Comparison of ENCODE assay signal across 27 cellular contexts in the genomic region with DNA sequence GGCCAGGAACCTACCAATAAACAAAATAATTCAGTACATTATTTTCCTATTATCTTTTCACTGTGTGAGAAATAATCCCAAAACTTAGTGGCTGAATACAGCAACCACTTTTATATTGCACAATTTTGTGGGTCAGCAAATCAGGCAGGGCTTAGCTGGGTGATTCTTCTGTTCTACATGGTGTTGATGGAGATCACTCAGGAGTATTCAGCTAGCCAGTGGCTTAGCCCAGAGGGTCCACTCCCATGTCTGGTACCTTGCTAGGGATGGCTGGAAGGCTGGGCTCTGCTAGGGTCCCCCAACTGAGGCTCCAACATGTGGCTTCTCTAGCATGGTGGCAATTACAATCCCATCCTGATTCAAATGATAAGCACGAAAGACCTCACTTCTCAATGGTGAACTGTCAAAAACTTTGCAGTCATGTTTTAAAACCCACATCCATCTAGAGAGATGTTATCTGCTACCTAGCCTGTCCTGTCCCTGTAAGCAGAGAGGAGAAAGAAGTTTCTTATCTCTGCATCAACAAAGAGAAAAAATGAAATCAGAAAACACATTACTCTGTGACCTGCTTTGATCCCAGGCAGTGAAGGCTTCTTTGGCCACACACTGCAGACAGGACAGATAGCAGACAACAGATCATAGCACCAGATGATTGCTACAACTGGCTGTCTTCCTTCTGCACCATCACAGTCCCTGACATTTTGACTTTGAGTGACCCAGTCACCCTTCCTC. TPM values are rescaled to one million over a fixed set of nuclear protein-coding genes. Genes with fewer than 3 reads are reported as not detected.
"Had no signal": no experiment of that assay in that cellular context is flagged by ENCODE, and none has a peak within 500 bp of the region (broad histone marks: within the 10 kb centered on the region; RNA-seq: fewer than 3 reads in every experiment).

No MANE protein-coding gene starts in this region.

- H3K4me3 ChIP-seq: breast epithelium, SJCRH30 had no signal

- DNase-seq: activated CD4-positive, alpha-beta T cell treated with anti-CD3 and anti-CD28 coated beads for 4 hours; activated CD8-positive, alpha-beta memory T cell treated with anti-CD3 and anti-CD28 coated beads, Interleukin-2, amount 50 U/mL, for 4 hours; activated CD8-positive, alpha-beta T cell treated with anti-CD3 and anti-CD28 coated beads for 36 hours; activated naive CD4-positive, alpha-beta T cell treated with anti-CD3 and anti-CD28 coated beads, Interleukin-2, amount 50 U/mL, for 16 hours; activated naive CD8-positive, alpha-beta T cell treated with anti-CD3 and anti-CD28 coated beads, Interleukin-2, amount 10 ng/mL, durations not matched to agents 7 days and 5 days; activated T-cell treated with anti-CD3 and anti-CD28 coated beads, Interleukin-2, amount 50 U/mL, for 72 hours; aorta; central memory CD4-positive, alpha-beta T cell; NCI-H1092 treated with DMSO at 0.1 percent for 48 hours; NCI-H1417 treated with DMSO at 0.1 percent for 48 hours; NCI-H1694; NCI-H2029; NCI-H510A treated with DMSO at 0.1 percent for 48 hours; NCI-H69; NK-92 treated with Interleukin-12 subunit alpha and Interleukin-12 subunit beta, amount 100 ng/mL, for 24 hours; OCI-M1; Right ventricle myocardium superior; RPMI8226; SJCRH30; SW 1271 had no signal

- ATAC-seq: activated CD4-positive, CD25-positive, alpha-beta regulatory T cell treated with anti-CD3 and anti-CD28 coated beads, Interleukin-2, amount 50 U/mL, for 24 hours; activated CD8-positive, alpha-beta T cell treated with anti-CD3 and anti-CD28 coated beads for 36 hours; activated T-cell treated with anti-CD3 and anti-CD28 coated beads, Interleukin-2, amount 50 U/mL, for 72 hours; Panc1; SK-N-SH treated with all-trans-retinoic acid at 6 μM for 48 hours had no signal

- H3K27me3 ChIP-seq: SJCRH30 had no signal

- H3K9me3 ChIP-seq: SJCRH30 had no signal

- H3K27ac ChIP-seq: breast epithelium, SJCRH30 had no signal

- H3K36me3 ChIP-seq: breast epithelium, SJCRH30 had no signal

- H3K4me1 ChIP-seq: breast epithelium, SJCRH30 had no signal

RNA-seq across cellular contexts. Expression of a gene that starts 51.0 kb away (rescaled TPM):
- total RNA-seq: activated CD8-positive, alpha-beta T cell treated with anti-CD3 and anti-CD28 coated beads for 36 hours; activated naive CD8-positive, alpha-beta T cell treated with anti-CD3 and anti-CD28 coated beads, Interleukin-2, amount 10 ng/mL, durations not matched to agents 7 days and 5 days; activated T-cell treated with anti-CD3 and anti-CD28 coated beads, Interleukin-2, amount 50 U/mL, for 72 hours; breast epithelium; chondrocyte; LHCN-M2; MCF 10A had no signal
